Comparison of ENCODE assay signal across 13 cellular contexts in genomic region chr6:52333840-52334200, GRCh38. TPM values are rescaled to one million over a fixed set of nuclear protein-coding genes. Genes with fewer than 3 reads are reported as not detected.
DNase-seq lines count a peak whose midpoint lies in the region; ATAC-seq and TF ChIP-seq lines count a peak whose summit lies in the region.
"Had no signal": no experiment of that assay in that cellular context is flagged by ENCODE, and none has a peak within 500 bp of the region (broad histone marks: within the 10 kb centered on the region; RNA-seq: fewer than 3 reads in every experiment).

No MANE protein-coding gene starts in this region.

- no peaks in the 10 kb centered on the region for H3K9me3 Mint-ChIP-seq in activated naive CD4-positive, alpha-beta T cell treated with anti-CD3 and anti-CD28 coated beads, Interleukin-2, amount 50 U/mL, for 24 hours
- no peaks in the 10 kb centered on the region for H3K9me3 Mint-ChIP-seq in type B pancreatic cell
- H3K9me3 Mint-ChIP-seq: activated T-helper 1 cell treated with anti-CD3 and anti-CD28 coated beads, Interleukin-12 subunit alpha, Interleukin-12 subunit beta, Interleukin-2, Interleukin-4 antibody, amounts not matched to agents 30 ng/mL and 10 ng/mL and 1 ng/mL, durations not matched to agents 14 hours and 24 hours and 36 hours had no signal

- H3K36me3 Mint-ChIP-seq in activated naive CD4-positive, alpha-beta T cell treated with anti-CD3 and anti-CD28 coated beads, Interleukin-2, amount 50 U/mL, for 24 hours = no peaks in the 10 kb centered on the region
- no peaks in the 10 kb centered on the region for H3K36me3 Mint-ChIP-seq in type B pancreatic cell

- ATAC-seq in GM19455 (IDR thresholded peaks at IDR 0.05; ENCODE audit: unreplicated experiment) = no peak

- H3K27ac Mint-ChIP-seq in activated naive CD4-positive, alpha-beta T cell treated with anti-CD3 and anti-CD28 coated beads, Interleukin-2, amount 50 U/mL, for 24 hours = peak overlapping the region; percentile 85
- peak overlapping the region; percentile 84 for H3K27ac Mint-ChIP-seq in type B pancreatic cell
- H3K27ac Mint-ChIP-seq: activated T-helper 1 cell treated with anti-CD3 and anti-CD28 coated beads, Interleukin-12 subunit alpha, Interleukin-12 subunit beta, Interleukin-2, Interleukin-4 antibody, amounts not matched to agents 30 ng/mL and 10 ng/mL and 1 ng/mL, durations not matched to agents 14 hours and 24 hours and 36 hours had no signal

- peaks cover 83% of the 10 kb centered on the region for H3K4me1 Mint-ChIP-seq in activated naive CD4-positive, alpha-beta T cell treated with anti-CD3 and anti-CD28 coated beads, Interleukin-2, amount 50 U/mL, for 24 hours
- H3K4me1 Mint-ChIP-seq in type B pancreatic cell (ENCODE audit: unreplicated experiment) = peaks cover 25% of the 10 kb centered on the region

- no peaks in the 10 kb centered on the region for H3K27me3 Mint-ChIP-seq in activated naive CD4-positive, alpha-beta T cell treated with anti-CD3 and anti-CD28 coated beads, Interleukin-2, amount 50 U/mL, for 24 hours
- no peaks in the 10 kb centered on the region for H3K27me3 Mint-ChIP-seq in type B pancreatic cell

- H3K4me3 Mint-ChIP-seq in activated naive CD4-positive, alpha-beta T cell treated with anti-CD3 and anti-CD28 coated beads, Interleukin-2, amount 50 U/mL, for 24 hours = peak overlapping the region; percentile 61
- H3K4me3 Mint-ChIP-seq in type B pancreatic cell = peak overlapping the region; percentile 2
- H3K4me3 Mint-ChIP-seq: activated T-helper 1 cell treated with anti-CD3 and anti-CD28 coated beads, Interleukin-12 subunit alpha, Interleukin-12 subunit beta, Interleukin-2, Interleukin-4 antibody, amounts not matched to agents 30 ng/mL and 10 ng/mL and 1 ng/mL, durations not matched to agents 14 hours and 24 hours and 36 hours had no signal

- TF ChIP-seq CTCF in type B pancreatic cell (conservative IDR thresholded peaks at IDR 0.05) = no peak

- no peak for DNase-seq in activated naive CD4-positive, alpha-beta T cell treated with Interleukin-2 at 50 U/mL for 16 hours
- DNase-seq in SW480 (ENCODE audit: low spot score) (peak; percentile 11), iris pigment epithelial cell (ENCODE audit: low read depth) (peak; percentile 27), type B pancreatic cell (ENCODE audit: extremely low spot score, unreplicated experiment) (no peak), DMS153 (lab: John Stamatoyannopoulos, UW) (no peak)
- no peak for DNase-seq in effector CD8-positive, alpha-beta T cell (lab: John Stamatoyannopoulos, UW)
- DNase-seq: left cardiac atrium; NCI-H1092 treated with DMSO at 0.1 percent for 48 hours; stimulated activated CD4-positive, alpha-beta T cell treated with anti-CD3 and anti-CD28 coated beads, Interleukin-4, amount 100 ng/mL, for 1 hour; T1000 had no signal

RNA-seq across cellular contexts. Expression of gene PAQR8, which starts 28.1 kb away (rescaled TPM):
- 17.6 and 21.2 TPM in 2 replicates for total RNA-seq in type B pancreatic cell (ENCODE audit: low replicate concordance)

RNA-seq across cellular contexts. Expression of gene MCM3, which starts 49.3 kb away (rescaled TPM):
- 68.2 and 122 TPM in 2 replicates for total RNA-seq in type B pancreatic cell (ENCODE audit: low replicate concordance)

Comparison
In these comparisons a context has a peak if more than half of its experiments do, and no peak if none do; other contexts are left out.
1. DNase-seq: peak in SW480 (single experiment) and iris pigment epithelial cell (single experiment); none in activated naive CD4-positive, alpha-beta T cell treated with Interleukin-2 at 50 U/mL for 16 hours (single experiment), type B pancreatic cell (single experiment), DMS153 (single experiment) and effector CD8-positive, alpha-beta T cell (single experiment).